In genomic region chr17:20896153-20896649, GRCh38 we compare ENCODE assay signal across 9 cellular contexts.
DNase-seq lines count a peak whose midpoint lies in the region; ATAC-seq and TF ChIP-seq lines count a peak whose summit lies in the region.
"Had no signal": no experiment of that assay in that cellular context is flagged by ENCODE, and none has a peak within 500 bp of the region (broad histone marks: within the 10 kb centered on the region; RNA-seq: fewer than 3 reads in every experiment).

No MANE protein-coding gene starts in this region.

- H3K79me2 ChIP-seq in PC-3 (ENCODE audit: low read length), result no peaks in the 10 kb centered on the region

- H3K9ac ChIP-seq in PC-3 (ENCODE audit: low read length), result no peak overlapping the region

- no peak overlapping the region for H2AFZ ChIP-seq in PC-3 (ENCODE audit: low read length)

- peak overlapping the region; percentile 23 for H3K4me3 Mint-ChIP-seq in activated naive CD8-positive, alpha-beta T cell
- H3K4me3 Mint-ChIP-seq in stimulated activated memory B cell treated with anti-CD40 and anti-IgM and Interleukin-4, amounts not matched to agents 10 μg/mL and 1 μg/mL and 100 μg/mL, for 72 hours, result no peak overlapping the region

- in situ Hi-C loops in HAP-1 (cut with MboI; ENCODE audit: low sequenced_read_pairs) (no loop called here), GM13977 (cut with MboI; ENCODE audit: low pct_unique_long_range_greater_than_20kb, low sequenced_read_pairs, unreplicated experiment) (no loop called here)

- H3K9me3 ChIP-seq in PC-3 (ENCODE audit: low read length) (no peaks in the 10 kb centered on the region), HAP-1 (no peaks in the 10 kb centered on the region)

- H3K4me3 ChIP-seq in PC-3 (ENCODE audit: low read length), result no peak overlapping the region
- no peak overlapping the region for H3K4me3 ChIP-seq in HAP-1

- H4K20me1 ChIP-seq in PC-3 (ENCODE audit: low read length), result no peaks in the 10 kb centered on the region

- no peaks in the 10 kb centered on the region for H3K27me3 Mint-ChIP-seq in activated naive CD8-positive, alpha-beta T cell
- peaks cover 19% of the 10 kb centered on the region for H3K27me3 Mint-ChIP-seq in stimulated activated memory B cell treated with anti-CD40 and anti-IgM and Interleukin-4, amounts not matched to agents 10 μg/mL and 1 μg/mL and 100 μg/mL, for 72 hours

- POLR2A ChIA-PET in PC-3 (lab: Charles Lee; ENCODE audit: unreplicated experiment), result no interaction called here

- H3K36me3 Mint-ChIP-seq in activated naive CD8-positive, alpha-beta T cell, result no peaks in the 10 kb centered on the region
- no peaks in the 10 kb centered on the region for H3K36me3 Mint-ChIP-seq in stimulated activated memory B cell treated with anti-CD40 and anti-IgM and Interleukin-4, amounts not matched to agents 10 μg/mL and 1 μg/mL and 100 μg/mL, for 72 hours

- 0 out of 2 replicates have a peak, but pooled peaks cover 4% of the 10 kb centered on the region for H3K4me1 ChIP-seq in PC-3 (ENCODE audit: insufficient read depth, low read length)
- no peaks in the 10 kb centered on the region for H3K4me1 ChIP-seq in HAP-1

- DNase-seq in PC-3 (no peak), iris pigment epithelial cell (ENCODE audit: low read depth) (peak; percentile 2), NCI-H69 (lab: John Stamatoyannopoulos, UW) (no peak), HAP-1 (ENCODE audit: low spot score in 2 of 2) (no peak), GM13977 (ENCODE audit: low spot score) (no peak), NCI-H128 (lab: John Stamatoyannopoulos, UW; ENCODE audit: unreplicated experiment) (no peak)

- intact Hi-C loops in PC-3 (cut with micrococcal nuclease), result no loop called here

- H3K9me2 ChIP-seq in PC-3 (replicated peaks; ENCODE audit: low read length), result no peaks in the 10 kb centered on the region

- H3F3A ChIP-seq in PC-3 (ENCODE audit: low read length, unreplicated experiment), result no peaks in the 10 kb centered on the region

- TF ChIP-seq CTCF in PC-3 (conservative IDR thresholded peaks at IDR 0.05; ENCODE audit: low read depth, low read length) (0 out of 2 replicates have a peak, but pooled peaks have one; percentile 11), GM13977 (IDR thresholded peaks at IDR 0.05; ENCODE audit: extremely low read depth, insufficient read depth, missing control alignments) (no peak)

- H3K36me3 ChIP-seq in PC-3 (ENCODE audit: low read depth, low read length) (no peaks in the 10 kb centered on the region), HAP-1 (replicated peaks) (no peaks in the 10 kb centered on the region)

- BruUV-seq in PC-3 (replicated peaks; lab: Mats Ljungman, UMichigan), result no TSS peak

- H3K27ac Mint-ChIP-seq in activated naive CD8-positive, alpha-beta T cell, result no peak overlapping the region
- H3K27ac Mint-ChIP-seq in stimulated activated memory B cell treated with anti-CD40 and anti-IgM and Interleukin-4, amounts not matched to agents 10 μg/mL and 1 μg/mL and 100 μg/mL, for 72 hours, result no peak overlapping the region

- no peak overlapping the region for H3K27ac ChIP-seq in PC-3 (ENCODE audit: low read length)
- H3K27ac ChIP-seq: VCaP had no signal

- CTCF ChIA-PET in PC-3 (lab: Charles Lee), result no interaction called here

- H3K4me2 ChIP-seq in PC-3 (ENCODE audit: low read length), result no peak overlapping the region

- H3K27me3 ChIP-seq in PC-3 (ENCODE audit: low read length), result no peaks in the 10 kb centered on the region
- H3K27me3 ChIP-seq in HAP-1 (ENCODE audit: low read depth), result no peaks in the 10 kb centered on the region

- H3K9me3 Mint-ChIP-seq in activated naive CD8-positive, alpha-beta T cell (ENCODE audit: low read depth), result no peaks in the 10 kb centered on the region
- no peaks in the 10 kb centered on the region for H3K9me3 Mint-ChIP-seq in stimulated activated memory B cell treated with anti-CD40 and anti-IgM and Interleukin-4, amounts not matched to agents 10 μg/mL and 1 μg/mL and 100 μg/mL, for 72 hours

- no peak for ATAC-seq in PC-3
- ATAC-seq in stimulated activated memory B cell treated with anti-CD40 and anti-IgM and Interleukin-4, amounts not matched to agents 10 μg/mL and 1 μg/mL and 100 μg/mL, for 72 hours, result peak; percentile 39

- no peaks in the 10 kb centered on the region for H3K4me1 Mint-ChIP-seq in activated naive CD8-positive, alpha-beta T cell (ENCODE audit: low read depth)
- no peaks in the 10 kb centered on the region for H3K4me1 Mint-ChIP-seq in stimulated activated memory B cell treated with anti-CD40 and anti-IgM and Interleukin-4, amounts not matched to agents 10 μg/mL and 1 μg/mL and 100 μg/mL, for 72 hours
